ENCODE assay signal across 22 cellular contexts in genomic region chr3:72307438-72308105, GRCh38.
"Had no signal": no experiment of that assay in that cellular context is flagged by ENCODE, and none has a peak within 500 bp of the region (broad histone marks: within the 10 kb centered on the region; RNA-seq: fewer than 3 reads in every experiment).

No MANE protein-coding gene starts in this region.

- DNase-seq: activated CD4-positive, alpha-beta T cell treated with anti-CD3 and anti-CD28 coated beads for 1 hour; activated CD4-positive, alpha-beta T cell treated with anti-CD3 and anti-CD28 coated beads, Interleukin-2, amount 50 U/mL, for 4 hours; activated effector memory CD4-positive, alpha-beta T cell treated with anti-CD3 and anti-CD28 coated beads, Interleukin-2, amount 50 U/mL, for 16 hours; activated naive CD4-positive, alpha-beta T cell treated with anti-CD3 and anti-CD28 coated beads, Interleukin-2, amount 50 U/mL, for 16 hours; activated T-cell treated with anti-CD3 and anti-CD28 coated beads, Interleukin-2, amount 50 U/mL, for 72 hours; aorta; effector memory CD4-positive, alpha-beta T cell; esophagus squamous epithelium; hippocampal formation; left colon; midbrain; right cardiac atrium; stimulated activated CD4-positive, alpha-beta T cell treated with anti-CD3 and anti-CD28 coated beads, Interleukin-15, amount 100 ng/mL, for 24 hours; stimulated activated CD4-positive, alpha-beta T cell treated with anti-CD3 and anti-CD28 coated beads, Interleukin-2, amount 100 ng/mL, for 48 hours; stomach; T-helper 2 cell; testis; upper lobe of right lung had no signal

- H3K4me3 Mint-ChIP-seq: activated T-cell treated with anti-CD3 and anti-CD28 coated beads, Interleukin-2, amount 50 U/mL, for 72 hours; dendritic cell treated with granulocyte-macrophage colony-stimulating factor and Interleukin-4, amounts not matched to agents 40 ng/mL and 50 ng/mL, for 4 days had no signal

- H3K27me3 ChIP-seq: stomach, testis, upper lobe of right lung had no signal

- H3K27ac Mint-ChIP-seq: dendritic cell treated with granulocyte-macrophage colony-stimulating factor and Interleukin-4, amounts not matched to agents 40 ng/mL and 50 ng/mL, for 4 days had no signal

- H3K4me3 ChIP-seq: esophagus squamous epithelium, lung, skin epidermis, stomach, testis, upper lobe of right lung had no signal

- H3K27ac ChIP-seq: esophagus squamous epithelium, skin epidermis, stomach, testis, upper lobe of right lung had no signal

- ATAC-seq: activated T-cell treated with anti-CD3 and anti-CD28 coated beads, Interleukin-2, amount 50 U/mL, for 72 hours; left colon; right cardiac atrium; upper lobe of right lung had no signal

- H3K36me3 ChIP-seq: esophagus squamous epithelium, stomach, upper lobe of right lung, WERI-Rb-1 had no signal

- H3K9me3 Mint-ChIP-seq: activated T-cell treated with anti-CD3 and anti-CD28 coated beads, Interleukin-2, amount 50 U/mL, for 72 hours; dendritic cell treated with granulocyte-macrophage colony-stimulating factor and Interleukin-4, amounts not matched to agents 40 ng/mL and 50 ng/mL, for 4 days had no signal

- H3K9me3 ChIP-seq: esophagus squamous epithelium, stomach, testis, upper lobe of right lung had no signal
